ENCODE assay signal across 10 cellular contexts in genomic region chrX:154719132-154719675, GRCh38. TPM values are rescaled to one million over a fixed set of nuclear protein-coding genes. Genes with fewer than 3 reads are reported as not detected.
DNase-seq lines count a peak whose midpoint lies in the region; FAIRE-seq and TF ChIP-seq lines count a peak whose summit lies in the region.
"Had no signal": no experiment of that assay in that cellular context is flagged by ENCODE, and none has a peak within 500 bp of the region (broad histone marks: within the 10 kb centered on the region; RNA-seq: fewer than 3 reads in every experiment).

No MANE protein-coding gene starts in this region.

- H3K79me1 ChIP-seq in trophoblast cell (ENCODE audit: low read length) = no peaks in the 10 kb centered on the region

- no peaks in the 10 kb centered on the region for H3K36me3 ChIP-seq in trophoblast cell (ENCODE audit: control insufficient read depth in 1 of 2, insufficient read depth in 2 of 2, low read length in 2 of 2)
- H3K36me3 ChIP-seq in stomach = no peaks in the 10 kb centered on the region

- no peak overlapping the region for H3K14ac ChIP-seq in trophoblast cell (ENCODE audit: low read length)

- no peak for TF ChIP-seq CTCF in astrocyte of the spinal cord (IDR thresholded peaks at IDR 0.05; ENCODE audit: low read depth, low read length)
- TF ChIP-seq CTCF in nephron progenitor cell (IDR thresholded peaks at IDR 0.05) = no peak
- no peak for TF ChIP-seq CTCF in stomach (IDR thresholded peaks at IDR 0.05)

- no peak for TF ChIP-seq EP300 in stomach (IDR thresholded peaks at IDR 0.05)

- no peak overlapping the region for H3K23ac ChIP-seq in trophoblast cell (ENCODE audit: low read length)

- in situ Hi-C loops in astrocyte of the spinal cord (cut with HindIII; ENCODE audit: low sequenced_read_pairs) = no loop called here

- peaks cover 10% of the 10 kb centered on the region for H3K4me1 Mint-ChIP-seq in nephron progenitor cell

- H3K27me3 ChIP-seq in trophoblast cell (ENCODE audit: insufficient read depth, low read length) (no peaks in the 10 kb centered on the region), stomach (no peaks in the 10 kb centered on the region)

- TF ChIP-seq POLR2A in GM12891 (IDR thresholded peaks at IDR 0.05; ENCODE audit: low read depth, low read length) (no peak), stomach (IDR thresholded peaks at IDR 0.05) (no peak)

- H4K8ac ChIP-seq in trophoblast cell (ENCODE audit: low read depth, low read length) = no peak overlapping the region

- H2BK5ac ChIP-seq in trophoblast cell (ENCODE audit: low read depth, low read length, poor library complexity) = no peak overlapping the region

- H4K91ac ChIP-seq in trophoblast cell (ENCODE audit: low read depth, low read length) = no peak overlapping the region

- no CpG with 5 or more reads among the region's 6 CpGs for WGBS in trophoblast cell (ENCODE audit: extremely low coverage, insufficient coverage, insufficient read length)
- 44 to 58% (median 51%) methylated on average over 5 to 6 of the region's 6 CpGs for WGBS in stomach, 5 donors

- H2AK5ac ChIP-seq in trophoblast cell (ENCODE audit: low read length) = no peak overlapping the region

- intact Hi-C loops in stomach (cut with DNase I; ENCODE audit: low total_unique reads) = no loop called here

- no peak overlapping the region for H4K12ac ChIP-seq in trophoblast cell (ENCODE audit: low read depth, low read length)

- H3K4me1 ChIP-seq in trophoblast cell (ENCODE audit: control insufficient read depth in 1 of 2, insufficient read depth in 2 of 2, low read length in 2 of 2) (peaks cover 0 to 3% of the 10 kb centered on the region in 2 experiments), stomach (peaks cover 0 to 7% (median 0%) of the 10 kb centered on the region in 4 donors)

- peak; percentile 45 for FAIRE-seq in GM12891 (lab: Jason Lieb, UNC)
- no peak for FAIRE-seq in urothelium cell line (lab: Jason Lieb, UNC)
- FAIRE-seq: keratinocyte had no signal

- no peak overlapping the region for H3K9ac ChIP-seq in trophoblast cell (ENCODE audit: low read length)

- H3K4ac ChIP-seq in trophoblast cell (ENCODE audit: low read depth, low read length) = no peak overlapping the region

- H3K36me3 Mint-ChIP-seq in nephron progenitor cell (ENCODE audit: low read depth) = no peaks in the 10 kb centered on the region

- no peak overlapping the region for H2BK120ac ChIP-seq in trophoblast cell (ENCODE audit: insufficient read depth, low read length, poor library complexity)

- H3K9me3 Mint-ChIP-seq in nephron progenitor cell = peaks cover 52% of the 10 kb centered on the region

- H3K79me2 ChIP-seq in trophoblast cell (ENCODE audit: control insufficient read depth, insufficient read depth, low read length, poor library complexity) = no peaks in the 10 kb centered on the region

- no peak overlapping the region for H2BK12ac ChIP-seq in trophoblast cell (ENCODE audit: low read length)

- H3K27me3 Mint-ChIP-seq in nephron progenitor cell (ENCODE audit: low read depth, poor library complexity) = peaks cover 12% of the 10 kb centered on the region

- H2AFZ ChIP-seq in trophoblast cell (ENCODE audit: insufficient read depth, low read length, poor library complexity) = no peak overlapping the region

- H3K27ac ChIP-seq in trophoblast cell (ENCODE audit: low read depth, low read length) (no peak overlapping the region), stomach (peak overlapping the region in 2 of 5 donors; percentile 45 to 66)

- DNase-seq in GM12891 (ENCODE audit: insufficient read length, low spot score) (no peak), RPMI7951 (ENCODE audit: low read depth) (peak; percentile 75), astrocyte of the spinal cord (ENCODE audit: low read depth, low spot score) (peak; percentile 67), trophoblast cell (peak; percentile 82 to 88), GM19238 (ENCODE audit: insufficient read length, low spot score) (no peak), urothelium cell line (ENCODE audit: low spot score) (no peak), nephron progenitor cell (no peak), stomach (no peak)
- DNase-seq: KG1 had no signal

- H3K18ac ChIP-seq in trophoblast cell (ENCODE audit: low read length) = no peak overlapping the region

- H3K4me2 ChIP-seq in trophoblast cell (ENCODE audit: low read length) = no peak overlapping the region

- H3K27ac Mint-ChIP-seq in nephron progenitor cell = no peak overlapping the region

- H3K4me3 Mint-ChIP-seq in nephron progenitor cell = no peak overlapping the region

- H3K4me3 ChIP-seq in astrocyte of the spinal cord (ENCODE audit: low read depth, low read length) = no peak overlapping the region
- no peak overlapping the region for H3K4me3 ChIP-seq in trophoblast cell (ENCODE audit: low read depth, low read length)
- H3K4me3 ChIP-seq in stomach = no peak overlapping the region

- H3K9me3 ChIP-seq in trophoblast cell (ENCODE audit: insufficient read depth, low read depth, low read length) (no peaks in the 10 kb centered on the region), stomach (peaks cover 0 to 7% (median 2%) of the 10 kb centered on the region in 4 donors)

TF ChIP-seq in GM12891, 5 proteins besides CTCF, POLR2A, EP300 and RAD21:
- TF ChIP-seq SPI1 (IDR thresholded peaks at IDR 0.05; ENCODE audit: low read depth, low read length) = no peak
- TF ChIP-seq PAX5 (IDR thresholded peaks at IDR 0.05; ENCODE audit: insufficient read depth, low read length, severe bottlenecking) = no peak
- TF ChIP-seq TAF1 (IDR thresholded peaks at IDR 0.05; ENCODE audit: low read depth, low read length) = no peak
- no peak for TF ChIP-seq POLR2AphosphoS5 (IDR thresholded peaks at IDR 0.05; ENCODE audit: low read depth, low read length)
- TF ChIP-seq POU2F2 (IDR thresholded peaks at IDR 0.05; ENCODE audit: low read depth, low read length) = no peak

RNA-seq across cellular contexts. Expression of gene GAB3, which starts 31.7 kb away (rescaled TPM):
- polyA plus RNA-seq in GM12891 (2012; ENCODE audit: low read depth, missing spikeins) = 0.71 TPM
- under 0.01 and 0.24 TPM in 2 replicates for total RNA-seq in RPMI7951 (2014; rRNA removed; shearing (Covaris generic))
- 0.29 and 0.31 TPM in 2 replicates for polyA plus RNA-seq in trophoblast cell (2013)
- total RNA-seq in stomach = 10 to 100 TPM in 1 of 5 donors, 1 to 10 TPM in 2, under 1 TPM in 1, not detected in 1; 0.58 to 11.0 (median 5.2) TPM
- 1 to 10 TPM in 1 of 3 donors, under 1 TPM in 2; 0.93 to 1.7 (median 0.95) TPM for polyA plus RNA-seq in stomach

RNA-seq across cellular contexts. Expression of gene DKC1, which starts 43.5 kb away (rescaled TPM):
- 62.9 TPM for polyA plus RNA-seq in GM12891 (2012; ENCODE audit: low read depth, missing spikeins)
- 27.9 and 29.7 TPM in 2 replicates for total RNA-seq in RPMI7951 (2014; rRNA removed; shearing (Covaris generic))
- polyA plus RNA-seq in trophoblast cell (2013) = 42.6 and 47.6 TPM in 2 replicates
- total RNA-seq in stomach = 100 to 1,000 TPM in 1 of 5 donors, 10 to 100 TPM in 3, 1 to 10 TPM in 1; 5.8 to 113 (median 37.6) TPM
- polyA plus RNA-seq in stomach = 10 to 100 TPM; 20.5 to 25.5 (median 24.0) TPM

Comparison
In these comparisons a context has a peak if more than half of its experiments do, and no peak if none do; other contexts are left out.
1. DNase-seq: peak in RPMI7951 (single experiment), astrocyte of the spinal cord (single experiment) and trophoblast cell (2 of 2); none in GM12891 (single experiment), GM19238 (single experiment), urothelium cell line (single experiment), nephron progenitor cell (single experiment) and stomach (single experiment).